16 cellular contexts compared by ENCODE assay signal in genomic region chr2:166230024-166230723, GRCh38.
A peak's percentile ranks its signal among the peaks of the same experiment; 100 is the strongest.
DNase-seq lines count a peak whose midpoint lies in the region; ATAC-seq and TF ChIP-seq lines count a peak whose summit lies in the region.
"Had no signal": no experiment of that assay in that cellular context is flagged by ENCODE, and none has a peak within 500 bp of the region (broad histone marks: within the 10 kb centered on the region; RNA-seq: fewer than 3 reads in every experiment).

No MANE protein-coding gene starts in this region.

- H3K4me2 ChIP-seq in mammary epithelial cell (ENCODE audit: insufficient read depth, low read depth, low read length): no peak overlapping the region

- dilution Hi-C loops in mammary epithelial cell (cut with HindIII; ENCODE audit: low sequenced_read_pairs): no loop called here

- no peaks in the 10 kb centered on the region for H3K36me3 ChIP-seq in mammary epithelial cell (ENCODE audit: insufficient read depth, low read length)
- H3K36me3 ChIP-seq in transverse colon: no peaks in the 10 kb centered on the region
- H3K36me3 ChIP-seq: ovary, thyroid gland had no signal

- no peaks in the 10 kb centered on the region for H4K20me1 ChIP-seq in mammary epithelial cell (ENCODE audit: insufficient read depth, low read length)

- no peaks in the 10 kb centered on the region for H3K9me3 ChIP-seq in mammary epithelial cell (replicated peaks; ENCODE audit: insufficient read depth, low read length)
- H3K9me3 ChIP-seq in transverse colon: no peaks in the 10 kb centered on the region
- H3K9me3 ChIP-seq: Caco-2, ovary, thyroid gland had no signal

- no peak overlapping the region for H3K9ac ChIP-seq in mammary epithelial cell (ENCODE audit: insufficient read depth, low read length)

- CTCF ChIA-PET in mammary epithelial cell (lab: Charles Lee; ENCODE audit: low non-redundant PET): no interaction called here

- DNase-seq in NCI-H748 (lab: John Stamatoyannopoulos, UW; ENCODE audit: unreplicated experiment) (peak; percentile 14), NCI-H748 treated with DMSO at 0.1 percent for 48 hours (lab: John Stamatoyannopoulos, UW) (no peak), mammary epithelial cell (no peak), kidney glomerular epithelial cell (lab: John Stamatoyannopoulos, UW) (peak; percentile 60), stromal cell of bone marrow (ENCODE audit: low read depth) (peak; percentile 18), erythroblast (lab: John Stamatoyannopoulos, UW) (no peak), transverse colon (no peak)
- DNase-seq: activated CD4-positive, alpha-beta T cell treated with anti-CD3 and anti-CD28 coated beads, Interleukin-2, amount 50 U/mL, for 48 hours; anterior cingulate cortex; Caco-2; hypothalamus; midbrain; NCI-H1436; ovary; thyroid gland had no signal

- ATAC-seq in GM19463 (IDR thresholded peaks at IDR 0.05; ENCODE audit: unreplicated experiment): no peak

- H3K4me3 ChIP-seq in mammary epithelial cell (replicated peaks in 1 of 3; ENCODE audit: insufficient read depth in 1 of 3, low read depth in 2 of 3, low read length in 3 of 3) (no peak overlapping the region), transverse colon (no peak overlapping the region)
- H3K4me3 ChIP-seq: ovary, thyroid gland had no signal

- intact Hi-C loops in mammary epithelial cell (cut with micrococcal nuclease) (no loop called here), transverse colon (cut with DNase I; ENCODE audit: low total_unique reads) (no loop called here)

- peak overlapping the region; percentile 41 for H2AFZ ChIP-seq in mammary epithelial cell (ENCODE audit: low read depth, low read length)

- BruUV-seq in mammary epithelial cell (replicated peaks; lab: Mats Ljungman, UMichigan): no TSS peak

- H3K4me1 ChIP-seq in mammary epithelial cell (ENCODE audit: insufficient read depth, low read length): peaks cover 10% of the 10 kb centered on the region
- peaks cover 0 to 11% (median 0%) of the 10 kb centered on the region in 4 donors for H3K4me1 ChIP-seq in transverse colon
- H3K4me1 ChIP-seq: Caco-2, thyroid gland had no signal

- WGBS in mammary epithelial cell (ENCODE audit: low coverage, missing lambda C conversion rate): 50% methylated on average over 3 of the region's 4 CpGs
- WGBS in transverse colon (ENCODE audit: low coverage in 1 of 2), 2 donors: 38 to 43% methylated on average over 4 of the region's 4 CpGs

- no peaks in the 10 kb centered on the region for H3K27me3 ChIP-seq in mammary epithelial cell (ENCODE audit: insufficient read depth, low read length)
- no peaks in the 10 kb centered on the region for H3K27me3 ChIP-seq in transverse colon
- H3K27me3 ChIP-seq: ovary, thyroid gland had no signal

- TF ChIP-seq POLR2A in erythroblast (IDR thresholded peaks at IDR 0.05; ENCODE audit: low read length) (no peak), transverse colon (IDR thresholded peaks at IDR 0.05) (no peak)

- TF ChIP-seq CTCF in mammary epithelial cell (conservative IDR thresholded peaks at IDR 0.05 in 1 of 2, IDR thresholded peaks at IDR 0.05 in 1 of 2; ENCODE audit: extremely low read depth in 1 of 2, insufficient read depth in 1 of 2, low read depth in 1 of 2, low read length in 2 of 2): no peak
- TF ChIP-seq CTCF in transverse colon (IDR thresholded peaks at IDR 0.05): no peak

- in situ Hi-C loops in mammary epithelial cell (cut with MboI; ENCODE audit: low sequenced_read_pairs in 2 of 2): no loop called here
- in situ Hi-C loops in transverse colon (cut with MboI; ENCODE audit: low pct_ligation_motif_present in 1 of 4, low pct_unique_long_range_greater_than_20kb in 1 of 4, low sequenced_read_pairs in 3 of 4): no loop called here

- peak overlapping the region; percentile 35 for H3K27ac ChIP-seq in mammary epithelial cell (ENCODE audit: insufficient read depth, low read depth, low read length)
- H3K27ac ChIP-seq in transverse colon: peak overlapping the region in 2 of 4 donors; percentile 3 to 24
- H3K27ac ChIP-seq: ovary, thyroid gland had no signal

- H3K79me2 ChIP-seq in mammary epithelial cell (ENCODE audit: insufficient read depth, low read length): no peaks in the 10 kb centered on the region

- no peak for TF ChIP-seq EP300 in transverse colon (IDR thresholded peaks at IDR 0.05; ENCODE audit: low read depth)

Comparison
In these comparisons a context has a peak if more than half of its experiments do, and no peak if none do; other contexts are left out.
1. DNase-seq: peak in NCI-H748 (single experiment), kidney glomerular epithelial cell (single experiment) and stromal cell of bone marrow (single experiment); none in NCI-H748 treated with DMSO at 0.1 percent for 48 hours (single experiment), mammary epithelial cell (single experiment), erythroblast (0 of 2) and transverse colon (single experiment).